In genomic region chr2:190718652-190719526, GRCh38 we compare ENCODE assay signal across 8 cellular contexts.
A peak's percentile ranks its signal among the peaks of the same experiment; 100 is the strongest.
DNase-seq lines count a peak whose midpoint lies in the region; ATAC-seq and TF ChIP-seq lines count a peak whose summit lies in the region.
"Had no signal": no experiment of that assay in that cellular context is flagged by ENCODE, and none has a peak within 500 bp of the region (broad histone marks: within the 10 kb centered on the region; RNA-seq: fewer than 3 reads in every experiment).

No MANE protein-coding gene starts in this region.

- H3K4me3 Mint-ChIP-seq in MCF 10A (ENCODE audit: unreplicated experiment) (no peak overlapping the region), nephron progenitor cell (no peak overlapping the region)
- H3K4me3 Mint-ChIP-seq: brain had no signal

- DNase-seq in NT2/D1 (ENCODE audit: low read depth, low spot score) (peak; percentile 15), MCF 10A (ENCODE audit: unreplicated experiment) (peak; percentile 88), nephron progenitor cell (peak; percentile 27), DMS79 treated with DMSO at 0.1 percent for 48 hours (lab: John Stamatoyannopoulos, UW) (no peak), uterus (no peak)

- peak; percentile 48 for ATAC-seq in GM18520 (IDR thresholded peaks at IDR 0.05; ENCODE audit: unreplicated experiment)
- peak; percentile 66 for ATAC-seq in HG02610 (IDR thresholded peaks at IDR 0.05; ENCODE audit: unreplicated experiment)

- no peak overlapping the region for H3K27ac ChIP-seq in uterus

- H3K27me3 Mint-ChIP-seq in MCF 10A (ENCODE audit: insufficient read depth, unreplicated experiment) (no peaks in the 10 kb centered on the region), nephron progenitor cell (ENCODE audit: low read depth, poor library complexity) (peaks cover 3% of the 10 kb centered on the region)

- H3K9me3 Mint-ChIP-seq in MCF 10A (ENCODE audit: unreplicated experiment) (no peaks in the 10 kb centered on the region), nephron progenitor cell (peaks cover 8% of the 10 kb centered on the region)

- BruUV-seq in MCF 10A (replicated peaks; lab: Mats Ljungman, UMichigan) = no TSS peak

- H3K27me3 ChIP-seq in NT2/D1 (ENCODE audit: insufficient read depth, insufficient read length) (no peaks in the 10 kb centered on the region), uterus (no peaks in the 10 kb centered on the region)

- CTCF ChIA-PET in MCF 10A (lab: Yijun Ruan, JAX) = interaction anchor here (0.6 to 0.8 kb wide), 2 partner anchors 38 to 167 kb away, joined by 3 read pairs; no protein-coding TSS in a partner anchor

- POLR2A ChIA-PET in MCF 10A (lab: Yijun Ruan, JAX) = no interaction called here

- H3K4me1 Mint-ChIP-seq in MCF 10A (ENCODE audit: insufficient read depth, unreplicated experiment) (peaks cover 20% of the 10 kb centered on the region), nephron progenitor cell (peaks cover 22% of the 10 kb centered on the region)
- H3K4me1 Mint-ChIP-seq: brain had no signal

- TF ChIP-seq POLR2A in uterus (IDR thresholded peaks at IDR 0.05) = no peak

- H3K36me3 ChIP-seq in NT2/D1 (ENCODE audit: insufficient read depth, insufficient read length, low read length) (no peaks in the 10 kb centered on the region), uterus (no peaks in the 10 kb centered on the region)

- H3K4me3 ChIP-seq in NT2/D1 (ENCODE audit: insufficient read length, low read depth) = no peak overlapping the region
- H3K4me3 ChIP-seq in uterus = no peak overlapping the region

- H3K27ac Mint-ChIP-seq in MCF 10A (ENCODE audit: low read depth, unreplicated experiment) = no peak overlapping the region
- H3K27ac Mint-ChIP-seq in nephron progenitor cell = peak overlapping the region; percentile 62

- H3K36me3 Mint-ChIP-seq in MCF 10A (ENCODE audit: insufficient read depth, unreplicated experiment) (no peaks in the 10 kb centered on the region), nephron progenitor cell (ENCODE audit: low read depth) (no peaks in the 10 kb centered on the region)
- H3K36me3 Mint-ChIP-seq: brain had no signal

- H3K4me1 ChIP-seq in NT2/D1 (ENCODE audit: insufficient read depth, insufficient read length) (no peaks in the 10 kb centered on the region), uterus (no peaks in the 10 kb centered on the region)

- H3K9me3 ChIP-seq in NT2/D1 (ENCODE audit: insufficient read depth, low read length) = no peaks in the 10 kb centered on the region
- H3K9me3 ChIP-seq in uterus = no peaks in the 10 kb centered on the region

- TF ChIP-seq CTCF in MCF 10A (IDR thresholded peaks at IDR 0.05; ENCODE audit: unreplicated experiment) (no peak), nephron progenitor cell (IDR thresholded peaks at IDR 0.05) (no peak), uterus (IDR thresholded peaks at IDR 0.05) (no peak)

- intact Hi-C loops in MCF 10A (cut with micrococcal nuclease) = no loop called here
- intact Hi-C loops in uterus (cut with DNase I; ENCODE audit: low total_unique reads) = no loop called here

- no peak overlapping the region for H3K9ac ChIP-seq in NT2/D1 (ENCODE audit: insufficient read length, low read depth)

Comparison
In these comparisons a context has a peak if more than half of its experiments do, and no peak if none do; other contexts are left out.
1. DNase-seq: peak in NT2/D1 (single experiment), MCF 10A (single experiment) and nephron progenitor cell (single experiment); none in DMS79 treated with DMSO at 0.1 percent for 48 hours (single experiment) and uterus (0 of 2).